ENCODE assay signal across 1 cellular context in genomic region chrX:68498508-68499379, GRCh38.
TF ChIP-seq lines count a peak whose summit lies in the region.

Gene YIPF6, plus strand, starts transcription at chrX:68499051. Its CDS starts 16 bp downstream, at chrX:68499067.

TF ChIP-seq in K562, 482 proteins besides CTCF, POLR2A, EP300 and RAD21 (continued from another document and continues in another):
- no peak for TF ChIP-seq ARID3A (IDR thresholded peaks at IDR 0.05; ENCODE audit: borderline replicate concordance, low read depth, low read length)
- 0 out of 4 replicates have a peak, but pooled peaks of 1 of the 2 experiments have one; percentile 34 for TF ChIP-seq ZMIZ1 (IDR thresholded peaks at IDR 0.05; ENCODE audit: low read depth in 2 of 2, low read length in 2 of 2)
- TF ChIP-seq RBBP5 (IDR thresholded peaks at IDR 0.05; ENCODE audit: borderline replicate concordance, insufficient read depth, low read length, poor library complexity, severe bottlenecking): peak; percentile 89
- TF ChIP-seq TAF7 (tag; IDR thresholded peaks at IDR 0.05): peak; percentile 88
- TF ChIP-seq RAD51 (IDR thresholded peaks at IDR 0.05; ENCODE audit: borderline replicate concordance, low read depth): no peak
- TF ChIP-seq ZNF124 (CRISPR knock-in tag; IDR thresholded peaks at IDR 0.05): no peak
- TF ChIP-seq ADNP (tag; IDR thresholded peaks at IDR 0.05): no peak
- TF ChIP-seq ZBTB40 (IDR thresholded peaks at IDR 0.05): no peak
- no peak for TF ChIP-seq ZBTB40 (CRISPR knock-in tag; IDR thresholded peaks at IDR 0.05)
- peak; percentile 73 for TF ChIP-seq JUND (IDR thresholded peaks at IDR 0.05; ENCODE audit: borderline replicate concordance, low read depth, low read length)
- peak; percentile 40; the same call in 1 of the 3 replicates for TF ChIP-seq JUND (tag; IDR thresholded peaks at IDR 0.05; ENCODE audit: borderline replicate concordance, low read depth, low read length)
- no peak for TF ChIP-seq ZBED1 (IDR thresholded peaks at IDR 0.05)
- TF ChIP-seq ILK (tag; IDR thresholded peaks at IDR 0.05; ENCODE audit: borderline replicate concordance, low read depth): no peak
- peak; percentile 92 for TF ChIP-seq PHF20 (IDR thresholded peaks at IDR 0.05; ENCODE audit: partially characterized antibody)
- peak; percentile 73 for TF ChIP-seq TFAP4 (CRISPR knock-in tag; IDR thresholded peaks at IDR 0.05; ENCODE audit: borderline replicate concordance)
- TF ChIP-seq MEIS2 (IDR thresholded peaks at IDR 0.05; ENCODE audit: partially characterized antibody): peak; percentile 23
- no peak for TF ChIP-seq HDAC8 (tag; IDR thresholded peaks at IDR 0.05)
- no peak for TF ChIP-seq ZNF121 (CRISPR knock-in tag; conservative IDR thresholded peaks at IDR 0.05)
- TF ChIP-seq CREM (IDR thresholded peaks at IDR 0.05; ENCODE audit: low read depth): peak; percentile 98
- no peak for TF ChIP-seq RFX5 (IDR thresholded peaks at IDR 0.05; ENCODE audit: low read depth, low read length)
- no peak for TF ChIP-seq HNRNPH1 (optimal IDR thresholded peaks at IDR 0.05; ENCODE audit: low read depth, low read length)
- TF ChIP-seq USF2 (CRISPR knock-in tag; IDR thresholded peaks at IDR 0.05): peak; percentile 39; the same call in 1 of the 2 replicates
- TF ChIP-seq MNT (conservative IDR thresholded peaks at IDR 0.05): peak; percentile 40 to 77; a peak in 2 of 4 replicates
- TF ChIP-seq NFRKB (IDR thresholded peaks at IDR 0.05; ENCODE audit: low read depth): peak; percentile 93
- TF ChIP-seq KLF6 (CRISPR knock-in tag; IDR thresholded peaks at IDR 0.05; ENCODE audit: borderline replicate concordance): no peak
- TF ChIP-seq E2F4 (CRISPR knock-in tag; IDR thresholded peaks at IDR 0.05; ENCODE audit: low read depth): no peak
- peak; percentile 87; the same call in 1 of the 2 replicates for TF ChIP-seq BRD4 (IDR thresholded peaks at IDR 0.05)
- TF ChIP-seq NCOR1 (IDR thresholded peaks at IDR 0.05): peak; percentile 54
- TF ChIP-seq E2F1 (CRISPR knock-in tag; IDR thresholded peaks at IDR 0.05): peak; percentile 42; the same call in 1 of the 2 replicates
- TF ChIP-seq BHLHE40 (IDR thresholded peaks at IDR 0.05; ENCODE audit: low read length): peak; percentile 76
- peak in 1 of 2 experiments; percentile 33; a peak in 2 of 4 replicates for TF ChIP-seq NRF1 (conservative IDR thresholded peaks at IDR 0.05 in 1 of 2, IDR thresholded peaks at IDR 0.05 in 1 of 2)
- peak; percentile 63 for TF ChIP-seq SMAD4 (CRISPR knock-in tag; conservative IDR thresholded peaks at IDR 0.05)
- no peak for TF ChIP-seq PRPF4 (IDR thresholded peaks at IDR 0.05; ENCODE audit: insufficient read depth, low read depth, low read length, poor library complexity, severe bottlenecking)
